ENCODE assay signal across 19 cellular contexts in genomic region chr11:36191941-36192340, GRCh38.
"Had no signal": no experiment of that assay in that cellular context is flagged by ENCODE, and none has a peak within 500 bp of the region (broad histone marks: within the 10 kb centered on the region; RNA-seq: fewer than 3 reads in every experiment).

No MANE protein-coding gene starts in this region.

- H3K36me3 Mint-ChIP-seq: naive thymus-derived CD8-positive, alpha-beta T cell; stimulated activated naive B cell treated with anti-CD40 and anti-IgM and Interleukin-4, amounts not matched to agents 10 μg/mL and 1 μg/mL and 100 μg/mL, for 72 hours had no signal

- H3K4me3 Mint-ChIP-seq: naive thymus-derived CD8-positive, alpha-beta T cell; neural crest cell; stimulated activated naive B cell treated with anti-CD40 and anti-IgM and Interleukin-4, amounts not matched to agents 10 μg/mL and 1 μg/mL and 100 μg/mL, for 72 hours; stimulated activated naive CD8-positive, alpha-beta T cell treated with anti-CD3 and anti-CD28 coated beads, Interleukin-15, amount 100 ng/mL, for 72 hours had no signal

- DNase-seq: effector memory CD4-positive, alpha-beta T cell; gastrocnemius medialis; heart right ventricle; hypothalamus; kidney glomerular epithelial cell; mesendoderm; mucosa of descending colon; naive thymus-derived CD8-positive, alpha-beta T cell; retina; right lobe of liver; spleen; stimulated activated CD4-positive, alpha-beta T cell treated with anti-CD3 and anti-CD28 coated beads, Interleukin-15, amount 100 ng/mL, for 24 hours; stimulated activated CD4-positive, alpha-beta T cell treated with anti-CD3 and anti-CD28 coated beads, Interleukin-1b, Interleukin-23, amount 100 ng/mL, for 48 hours; stimulated activated CD4-positive, alpha-beta T cell treated with anti-CD3 and anti-CD28 coated beads, Interleukin-4, amount 100 ng/mL, for 4 hours; stimulated activated naive B cell treated with anti-CD40 and anti-IgM and Interleukin-4, amounts not matched to agents 10 μg/mL and 1 μg/mL and 100 μg/mL, for 72 hours; stimulated activated naive CD8-positive, alpha-beta T cell treated with anti-CD3 and anti-CD28 coated beads, Interleukin-15, amount 100 ng/mL, for 72 hours; testis had no signal

- H3K27me3 ChIP-seq: gastrocnemius medialis, heart right ventricle, right lobe of liver, spleen, testis, tibial nerve had no signal

- H3K36me3 ChIP-seq: gastrocnemius medialis, heart right ventricle, right lobe of liver, spleen, tibial nerve had no signal

- H3K27me3 Mint-ChIP-seq: stimulated activated naive B cell treated with anti-CD40 and anti-IgM and Interleukin-4, amounts not matched to agents 10 μg/mL and 1 μg/mL and 100 μg/mL, for 72 hours had no signal

- H3K27ac ChIP-seq: gastrocnemius medialis, heart right ventricle, right lobe of liver, spleen, testis, tibial nerve had no signal

- H3K4me3 ChIP-seq: gastrocnemius medialis, heart right ventricle, mucosa of descending colon, right lobe of liver, spleen, testis, tibial nerve had no signal

- H3K9me3 Mint-ChIP-seq: neural crest cell; stimulated activated naive B cell treated with anti-CD40 and anti-IgM and Interleukin-4, amounts not matched to agents 10 μg/mL and 1 μg/mL and 100 μg/mL, for 72 hours had no signal

- H3K27ac Mint-ChIP-seq: naive thymus-derived CD8-positive, alpha-beta T cell; stimulated activated naive B cell treated with anti-CD40 and anti-IgM and Interleukin-4, amounts not matched to agents 10 μg/mL and 1 μg/mL and 100 μg/mL, for 72 hours; stimulated activated naive CD8-positive, alpha-beta T cell treated with anti-CD3 and anti-CD28 coated beads, Interleukin-15, amount 100 ng/mL, for 72 hours had no signal

- H3K4me1 ChIP-seq: right lobe of liver, spleen had no signal

- H3K4me1 Mint-ChIP-seq: naive thymus-derived CD8-positive, alpha-beta T cell; stimulated activated naive B cell treated with anti-CD40 and anti-IgM and Interleukin-4, amounts not matched to agents 10 μg/mL and 1 μg/mL and 100 μg/mL, for 72 hours; stimulated activated naive CD8-positive, alpha-beta T cell treated with anti-CD3 and anti-CD28 coated beads, Interleukin-15, amount 100 ng/mL, for 72 hours had no signal
